ENCODE assay signal across 9 cellular contexts in the genomic region with DNA sequence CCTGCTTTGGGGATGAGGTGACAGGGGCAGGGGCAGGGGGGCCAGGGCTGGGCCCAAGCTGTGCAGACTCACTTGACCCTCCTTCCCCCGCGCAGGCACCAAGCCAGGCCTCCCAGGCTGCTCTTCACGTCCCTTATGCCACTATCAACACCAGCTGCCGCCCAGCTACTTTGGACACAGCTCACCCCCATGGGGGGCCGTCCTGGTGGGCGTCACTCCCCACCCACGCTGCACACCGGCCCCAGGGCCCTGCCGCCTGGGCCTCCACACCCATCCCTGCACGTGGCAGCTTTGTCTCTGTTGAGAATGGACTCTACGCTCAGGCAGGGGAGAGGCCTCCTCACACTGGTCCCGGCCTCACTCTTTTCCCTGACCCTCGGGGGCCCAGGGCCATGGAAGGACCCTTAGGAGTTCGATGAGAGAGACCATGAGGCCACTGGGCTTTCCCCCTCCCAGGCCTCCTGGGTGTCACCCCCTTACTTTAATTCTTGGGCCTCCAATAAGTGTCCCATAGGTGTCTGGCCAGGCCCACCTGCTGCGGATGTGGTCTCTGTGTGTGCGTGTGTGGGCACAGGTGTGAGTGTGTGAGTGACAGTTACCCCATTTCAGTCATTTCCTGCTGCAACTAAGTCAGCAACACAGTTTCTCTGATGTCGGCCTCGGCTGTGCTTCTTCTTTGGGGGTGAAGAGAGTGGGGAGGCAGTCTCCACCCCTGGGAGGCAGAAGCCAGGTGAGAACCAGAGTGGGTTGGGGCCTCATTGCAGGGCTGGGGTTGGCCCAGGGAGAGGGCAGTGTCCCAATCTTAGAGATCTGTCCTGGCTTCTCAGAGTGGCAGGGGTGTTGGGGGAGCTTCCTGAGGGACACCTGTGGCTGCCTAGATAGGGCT. TPM values are rescaled to one million over a fixed set of nuclear protein-coding genes. Genes with fewer than 3 reads are reported as not detected.
A peak's percentile ranks its signal among the peaks of the same experiment; 100 is the strongest.
DNase-seq lines count a peak whose midpoint lies in the region; ATAC-seq, FAIRE-seq and TF ChIP-seq lines count a peak whose summit lies in the region.
"Had no signal": no experiment of that assay in that cellular context is flagged by ENCODE, and none has a peak within 500 bp of the region (broad histone marks: within the 10 kb centered on the region; RNA-seq: fewer than 3 reads in every experiment).

No MANE protein-coding gene starts in this region.

- TF ChIP-seq POLR2A in GM12891 (IDR thresholded peaks at IDR 0.05; ENCODE audit: low read depth, low read length), result peak; percentile 91

- H3K36me3 Mint-ChIP-seq in WTC11, result peaks cover 5% of the 10 kb centered on the region; the same call in 1 of the 2 replicates

- H3K27ac ChIP-seq in thymus (ENCODE audit: low read depth) (peak overlapping the region; percentile 98), foreskin keratinocyte (no peak overlapping the region), WERI-Rb-1 (no peak overlapping the region)

- TF ChIP-seq CTCF in foreskin keratinocyte (conservative IDR thresholded peaks at IDR 0.05) (no peak), WERI-Rb-1 (IDR thresholded peaks at IDR 0.05; ENCODE audit: low read depth, low read length) (no peak), WTC11 (IDR thresholded peaks at IDR 0.05) (no peak)

- no peaks in the 10 kb centered on the region for H3K27me3 Mint-ChIP-seq in WTC11 (ENCODE audit: low read depth)

- H3K9me3 Mint-ChIP-seq in WTC11, result no peaks in the 10 kb centered on the region

- peaks cover 7% of the 10 kb centered on the region for H3K4me1 ChIP-seq in thymus (ENCODE audit: control insufficient read depth, insufficient read depth, low read length)
- H3K4me1 ChIP-seq in foreskin keratinocyte, result no peaks in the 10 kb centered on the region

- H3K4me3 Mint-ChIP-seq in WTC11, result no peak overlapping the region

- POLR2A ChIA-PET in WTC11 (lab: Charles Lee), result no interaction called here

- peak; percentile 58 for ATAC-seq in HG02759 (IDR thresholded peaks at IDR 0.05; ENCODE audit: unreplicated experiment)
- ATAC-seq in left colon, result peak; percentile 21
- no peak for ATAC-seq in foreskin keratinocyte
- ATAC-seq in WTC11, result no peak

- intact Hi-C loops in left colon (cut with DNase I, micrococcal nuclease), result no loop called here

- 12% methylated on average over 18 of the region's 18 CpGs for WGBS in thymus

- DNase-seq in GM12891 (ENCODE audit: insufficient read length, low spot score), result peak; percentile 57
- DNase-seq in activated CD4-positive, alpha-beta T cell treated with anti-CD3 and anti-CD28 coated beads for 4 hours, result peak; percentile 67 to 82
- DNase-seq in left colon, result peak; percentile 47 to 59
- DNase-seq in foreskin keratinocyte, result no peak
- DNase-seq in WERI-Rb-1, result no peak
- no peak for DNase-seq in WTC11 (ENCODE audit: low spot score)

- no peaks in the 10 kb centered on the region for H3K4me1 Mint-ChIP-seq in WTC11

- peak; percentile 63 for FAIRE-seq in GM12891 (lab: Jason Lieb, UNC)
- FAIRE-seq: colon had no signal

- CTCF ChIA-PET in WTC11 (lab: Charles Lee), result no interaction called here

- no peak overlapping the region for H3K27ac Mint-ChIP-seq in WTC11

- H3K9me3 ChIP-seq in thymus (ENCODE audit: control insufficient read depth), result no peaks in the 10 kb centered on the region
- H3K9me3 ChIP-seq in WERI-Rb-1 (ENCODE audit: severe bottlenecking), result no peaks in the 10 kb centered on the region

- H3K36me3 ChIP-seq in thymus (ENCODE audit: control insufficient read depth, insufficient read depth) (peaks cover 28% of the 10 kb centered on the region), WERI-Rb-1 (no peaks in the 10 kb centered on the region; the same call in 1 of the 2 replicates)

- H3K4me3 ChIP-seq in thymus (ENCODE audit: low read length) (peak overlapping the region; percentile 71), WERI-Rb-1 (ENCODE audit: low read depth, low read length) (no peak overlapping the region)

- H3K27me3 ChIP-seq in thymus (ENCODE audit: control insufficient read depth, insufficient read depth) (no peaks in the 10 kb centered on the region), foreskin keratinocyte (no peaks in the 10 kb centered on the region), WERI-Rb-1 (ENCODE audit: insufficient read depth, low read depth, severe bottlenecking) (no peaks in the 10 kb centered on the region)

TF ChIP-seq in GM12891, 5 proteins besides CTCF, POLR2A, EP300 and RAD21:
- 0 out of 2 replicates have a peak, but pooled peaks have one; percentile 53 for TF ChIP-seq POU2F2 (IDR thresholded peaks at IDR 0.05; ENCODE audit: low read depth, low read length)
- TF ChIP-seq POLR2AphosphoS5 (IDR thresholded peaks at IDR 0.05; ENCODE audit: low read depth, low read length), result peak; percentile 80
- no peak for TF ChIP-seq SPI1 (IDR thresholded peaks at IDR 0.05; ENCODE audit: low read depth, low read length)
- TF ChIP-seq TAF1 (IDR thresholded peaks at IDR 0.05; ENCODE audit: low read depth, low read length), result peak; percentile 75; the same call in 1 of the 2 replicates

TF ChIP-seq in WTC11, 78 proteins besides CTCF, POLR2A, EP300 and RAD21:
- TF ChIP-seq, protein P1, sequence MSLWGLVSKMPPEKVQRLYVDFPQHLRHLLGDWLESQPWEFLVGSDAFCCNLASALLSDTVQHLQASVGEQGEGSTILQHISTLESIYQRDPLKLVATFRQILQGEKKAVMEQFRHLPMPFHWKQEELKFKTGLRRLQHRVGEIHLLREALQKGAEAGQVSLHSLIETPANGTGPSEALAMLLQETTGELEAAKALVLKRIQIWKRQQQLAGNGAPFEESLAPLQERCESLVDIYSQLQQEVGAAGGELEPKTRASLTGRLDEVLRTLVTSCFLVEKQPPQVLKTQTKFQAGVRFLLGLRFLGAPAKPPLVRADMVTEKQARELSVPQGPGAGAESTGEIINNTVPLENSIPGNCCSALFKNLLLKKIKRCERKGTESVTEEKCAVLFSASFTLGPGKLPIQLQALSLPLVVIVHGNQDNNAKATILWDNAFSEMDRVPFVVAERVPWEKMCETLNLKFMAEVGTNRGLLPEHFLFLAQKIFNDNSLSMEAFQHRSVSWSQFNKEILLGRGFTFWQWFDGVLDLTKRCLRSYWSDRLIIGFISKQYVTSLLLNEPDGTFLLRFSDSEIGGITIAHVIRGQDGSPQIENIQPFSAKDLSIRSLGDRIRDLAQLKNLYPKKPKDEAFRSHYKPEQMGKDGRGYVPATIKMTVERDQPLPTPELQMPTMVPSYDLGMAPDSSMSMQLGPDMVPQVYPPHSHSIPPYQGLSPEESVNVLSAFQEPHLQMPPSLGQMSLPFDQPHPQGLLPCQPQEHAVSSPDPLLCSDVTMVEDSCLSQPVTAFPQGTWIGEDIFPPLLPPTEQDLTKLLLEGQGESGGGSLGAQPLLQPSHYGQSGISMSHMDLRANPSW (CRISPR knock-in tag; conservative IDR thresholded peaks at IDR 0.05; ENCODE audit: low read depth), result no peak
- TF ChIP-seq ZBTB21 (CRISPR knock-in tag; IDR thresholded peaks at IDR 0.05; ENCODE audit: borderline replicate concordance) (no peak), NR2C2 (CRISPR knock-in tag; IDR thresholded peaks at IDR 0.05) (no peak), ZBTB43 (CRISPR knock-in tag; IDR thresholded peaks at IDR 0.05) (no peak), NR3C1 (CRISPR knock-in tag; conservative IDR thresholded peaks at IDR 0.05; ENCODE audit: low read depth) (no peak), ZNF138 (CRISPR knock-in tag; conservative IDR thresholded peaks at IDR 0.05) (no peak)
- TF ChIP-seq, protein P2, sequence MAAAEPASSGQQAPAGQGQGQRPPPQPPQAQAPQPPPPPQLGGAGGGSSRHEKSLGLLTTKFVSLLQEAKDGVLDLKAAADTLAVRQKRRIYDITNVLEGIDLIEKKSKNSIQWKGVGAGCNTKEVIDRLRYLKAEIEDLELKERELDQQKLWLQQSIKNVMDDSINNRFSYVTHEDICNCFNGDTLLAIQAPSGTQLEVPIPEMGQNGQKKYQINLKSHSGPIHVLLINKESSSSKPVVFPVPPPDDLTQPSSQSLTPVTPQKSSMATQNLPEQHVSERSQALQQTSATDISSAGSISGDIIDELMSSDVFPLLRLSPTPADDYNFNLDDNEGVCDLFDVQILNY (CRISPR knock-in tag; IDR thresholded peaks at IDR 0.05), result no peak

RNA-seq across cellular contexts. Expression of gene PVRIG, which starts 1.3 kb away (rescaled TPM):
- 9.5 TPM for polyA plus RNA-seq in GM12891 (2012; ENCODE audit: low read depth, missing spikeins)
- total RNA-seq in left colon (1 to 10 TPM in 1 of 2 donors, not detected in 1; 1.1 TPM), foreskin keratinocyte (not detected in 2 replicates), WTC11 (2021) (0.37 to 0.55 TPM in 2 of 3 replicates, not detected in the other)
- polyA plus RNA-seq in thymus (30.7 TPM), foreskin keratinocyte (not detected in 2 replicates)

RNA-seq across cellular contexts. Expression of gene STAG3, which starts 43.4 kb away (rescaled TPM):
- 278 TPM for polyA plus RNA-seq in GM12891 (2012; ENCODE audit: low read depth, missing spikeins)
- total RNA-seq in left colon (1 to 10 TPM; 1.2 to 2.0 TPM), foreskin keratinocyte (0.32 and 0.34 TPM in 2 replicates), WTC11 (2021) (5.2 to 7.6 TPM (median 5.5 TPM) in 3 replicates)
- polyA plus RNA-seq in thymus (36.0 TPM), foreskin keratinocyte (0.29 and 0.64 TPM in 2 replicates)

RNA-seq across cellular contexts. Expression of gene GPC2, which starts 43.9 kb away (rescaled TPM):
- 1.4 TPM for polyA plus RNA-seq in GM12891 (2012; ENCODE audit: low read depth, missing spikeins)
- 1 to 10 TPM; 4.0 to 5.7 TPM for total RNA-seq in left colon
- polyA plus RNA-seq in thymus, result 8.5 TPM
- 1.4 TPM in 2 replicates for total RNA-seq in foreskin keratinocyte
- 1.2 and 1.5 TPM in 2 replicates for polyA plus RNA-seq in foreskin keratinocyte
- total RNA-seq in WTC11 (2021), result 52.1 to 63.9 TPM (median 63.0 TPM) in 3 replicates

RNA-seq across cellular contexts. Expression of gene GAL3ST4, which starts 52.7 kb away (rescaled TPM):
- 3.1 TPM for polyA plus RNA-seq in GM12891 (2012; ENCODE audit: low read depth, missing spikeins)
- total RNA-seq in left colon (10 to 100 TPM in 1 of 2 donors, 1 to 10 TPM in 1; 8.0 to 10.9 TPM), foreskin keratinocyte (1.6 and 2.2 TPM in 2 replicates), WTC11 (2021) (8.1 to 10.3 TPM (median 8.9 TPM) in 3 replicates)
- polyA plus RNA-seq in thymus (12.8 TPM), foreskin keratinocyte (1.8 and 2.6 TPM in 2 replicates)

Comparison
In these comparisons a context has a peak if more than half of its experiments do, and no peak if none do; other contexts are left out.
1. DNase-seq: peak in GM12891 (single experiment), activated CD4-positive, alpha-beta T cell treated with anti-CD3 and anti-CD28 coated beads for 4 hours (2 of 2) and left colon (2 of 2); none in foreskin keratinocyte (0 of 2), WERI-Rb-1 (single experiment) and WTC11 (single experiment).
2. ATAC-seq: peak in HG02759 (single experiment) and left colon (single experiment); none in foreskin keratinocyte (single experiment) and WTC11 (single experiment).